Comparison of ENCODE assay signal across 24 cellular contexts in the genomic region with DNA sequence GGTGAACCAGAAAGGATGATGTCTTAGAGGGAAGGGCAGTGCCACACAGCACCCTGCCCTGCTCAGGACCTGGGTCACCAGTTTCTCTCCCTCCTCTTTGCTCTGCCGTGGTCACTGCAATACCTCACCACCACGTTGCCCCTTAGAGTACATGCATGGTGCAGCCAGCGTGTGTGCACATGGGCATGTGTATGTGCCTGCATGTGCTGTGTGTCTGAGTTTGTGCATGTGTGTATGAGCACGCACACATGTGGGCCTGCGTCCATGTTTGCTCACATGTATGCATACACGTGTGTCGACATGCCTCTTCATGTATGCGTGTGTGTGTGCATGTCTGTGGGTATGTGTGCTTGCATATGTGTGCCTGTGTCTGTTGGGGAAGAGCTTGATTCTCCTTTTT. TPM values are rescaled to one million over a fixed set of nuclear protein-coding genes. Genes with fewer than 3 reads are reported as not detected.
DNase-seq lines count a peak whose midpoint lies in the region; ATAC-seq, FAIRE-seq and TF ChIP-seq lines count a peak whose summit lies in the region.
"Had no signal": no experiment of that assay in that cellular context is flagged by ENCODE, and none has a peak within 500 bp of the region (broad histone marks: within the 10 kb centered on the region; RNA-seq: fewer than 3 reads in every experiment).

No MANE protein-coding gene starts in this region.

- no peak overlapping the region for H3K4me3 ChIP-seq in Loucy (ENCODE audit: low read length, poor library complexity, severe bottlenecking)
- H3K4me3 ChIP-seq: gastroesophageal sphincter, stomach, tibial artery had no signal

- no peak for DNase-seq in activated naive CD4-positive, alpha-beta T cell treated with anti-CD3 and anti-CD28 coated beads, Interleukin-2, amount 10 ng/mL, durations not matched to agents 7 days and 5 days
- no peak for DNase-seq in activated naive CD4-positive, alpha-beta T cell treated with anti-CD3 and anti-CD28 coated beads, Interleukin-2, amount 50 U/mL, for 16 hours
- DNase-seq in central memory CD8-positive, alpha-beta T cell (ENCODE audit: low spot score in 2 of 2): no peak
- DNase-seq in urothelium cell line (ENCODE audit: low spot score): no peak
- DNase-seq in HFFc6: no peak
- DNase-seq: ACHN; activated T-cell treated with anti-CD3 and anti-CD28 coated beads, Interleukin-2, amount 50 U/mL, for 48 hours; Calu3; dermis blood vessel endothelial cell; H9; hippocampal formation; NCI-H1436; SIG-M5; stomach; SW 1271; tibial artery had no signal

- no peak for ATAC-seq in central memory CD8-positive, alpha-beta T cell (replicated peaks; ENCODE audit: extremely low read depth, poor library complexity, severe bottlenecking)
- no peak for ATAC-seq in HG02973 (IDR thresholded peaks at IDR 0.05; ENCODE audit: unreplicated experiment)
- ATAC-seq: activated CD4-positive, CD25-positive, alpha-beta regulatory T cell treated with anti-CD3 and anti-CD28 coated beads, Interleukin-2, amount 50 U/mL, for 24 hours; gastroesophageal sphincter had no signal

- CTCF ChIA-PET in activated naive CD4-positive, alpha-beta T cell treated with anti-CD3 and anti-CD28 coated beads, Interleukin-2, amount 10 ng/mL, durations not matched to agents 7 days and 5 days (lab: Charles Lee): interaction anchor here (0.7 to 2.5 kb wide), 4 partner anchors 8 to 12 kb away, joined by 3 to 18 read pairs (median 4); no protein-coding TSS in a partner anchor

- peaks cover 50% of the 10 kb centered on the region for H3K79me2 ChIP-seq in Loucy (ENCODE audit: insufficient read depth, low read length)

- H3K9me3 Mint-ChIP-seq in activated naive CD4-positive, alpha-beta T cell treated with anti-CD3 and anti-CD28 coated beads, Interleukin-2, amount 10 ng/mL, durations not matched to agents 7 days and 5 days: no peaks in the 10 kb centered on the region
- H3K9me3 Mint-ChIP-seq in central memory CD8-positive, alpha-beta T cell: no peaks in the 10 kb centered on the region
- no peaks in the 10 kb centered on the region; the same call in 1 of the 2 replicates for H3K9me3 Mint-ChIP-seq in HFFc6
- H3K9me3 Mint-ChIP-seq: H9, memory B cell had no signal

- no peaks in the 10 kb centered on the region for H3K9me2 ChIP-seq in Loucy (replicated peaks; ENCODE audit: low read depth, low read length)

- no peaks in the 10 kb centered on the region for H4K20me1 ChIP-seq in Loucy (ENCODE audit: insufficient read depth, low read length, poor library complexity, severe bottlenecking)

- H3K27me3 Mint-ChIP-seq in activated naive CD4-positive, alpha-beta T cell treated with anti-CD3 and anti-CD28 coated beads, Interleukin-2, amount 10 ng/mL, durations not matched to agents 7 days and 5 days: no peaks in the 10 kb centered on the region
- no peaks in the 10 kb centered on the region for H3K27me3 Mint-ChIP-seq in central memory CD8-positive, alpha-beta T cell
- H3K27me3 Mint-ChIP-seq in HFFc6 (ENCODE audit: insufficient read depth): peaks cover 7% of the 10 kb centered on the region
- H3K27me3 Mint-ChIP-seq: memory B cell had no signal

- H3K9me3 ChIP-seq in Loucy (ENCODE audit: insufficient read depth, low read depth, low read length): no peaks in the 10 kb centered on the region
- H3K9me3 ChIP-seq: gastroesophageal sphincter, stomach, tibial artery had no signal

- H3K4me1 Mint-ChIP-seq in activated naive CD4-positive, alpha-beta T cell treated with anti-CD3 and anti-CD28 coated beads, Interleukin-2, amount 10 ng/mL, durations not matched to agents 7 days and 5 days: peaks cover 73% of the 10 kb centered on the region
- peaks cover 66% of the 10 kb centered on the region for H3K4me1 Mint-ChIP-seq in central memory CD8-positive, alpha-beta T cell
- H3K4me1 Mint-ChIP-seq in HFFc6 (ENCODE audit: low read depth): no peaks in the 10 kb centered on the region

- H3K4me3 Mint-ChIP-seq in activated naive CD4-positive, alpha-beta T cell treated with anti-CD3 and anti-CD28 coated beads, Interleukin-2, amount 10 ng/mL, durations not matched to agents 7 days and 5 days: no peak overlapping the region
- H3K4me3 Mint-ChIP-seq in central memory CD8-positive, alpha-beta T cell: peak overlapping the region; percentile 16
- H3K4me3 Mint-ChIP-seq in HFFc6: no peak overlapping the region
- H3K4me3 Mint-ChIP-seq: H9, memory B cell had no signal

- peaks cover 90% of the 10 kb centered on the region for H3K4me1 ChIP-seq in Loucy (ENCODE audit: insufficient read depth, low read length, poor library complexity, severe bottlenecking)
- H3K4me1 ChIP-seq: gastroesophageal sphincter, tibial artery had no signal

- peak overlapping the region; percentile 74 for H3K9ac ChIP-seq in Loucy (ENCODE audit: low read depth, low read length, poor library complexity, severe bottlenecking)
- H3K9ac ChIP-seq: KMS-11 had no signal

- no peak overlapping the region for H2AFZ ChIP-seq in Loucy (ENCODE audit: low read length)

- no peaks in the 10 kb centered on the region for H3K36me3 Mint-ChIP-seq in activated naive CD4-positive, alpha-beta T cell treated with anti-CD3 and anti-CD28 coated beads, Interleukin-2, amount 10 ng/mL, durations not matched to agents 7 days and 5 days
- H3K36me3 Mint-ChIP-seq in central memory CD8-positive, alpha-beta T cell (ENCODE audit: insufficient read depth): no peaks in the 10 kb centered on the region
- no peaks in the 10 kb centered on the region for H3K36me3 Mint-ChIP-seq in HFFc6 (ENCODE audit: low read depth)
- H3K36me3 Mint-ChIP-seq: memory B cell had no signal

- peak; percentile 40 for FAIRE-seq in urothelium cell line (lab: Jason Lieb, UNC)
- FAIRE-seq: RCC 7860, TTC549 had no signal

- H3K27me3 ChIP-seq in Loucy (ENCODE audit: insufficient read depth, low read length, poor library complexity, severe bottlenecking): no peaks in the 10 kb centered on the region
- H3K27me3 ChIP-seq: stomach had no signal

- peak overlapping the region; percentile 75 for H3K27ac Mint-ChIP-seq in activated naive CD4-positive, alpha-beta T cell treated with anti-CD3 and anti-CD28 coated beads, Interleukin-2, amount 10 ng/mL, durations not matched to agents 7 days and 5 days
- H3K27ac Mint-ChIP-seq in central memory CD8-positive, alpha-beta T cell (ENCODE audit: low read depth): peak overlapping the region; percentile 88
- no peak overlapping the region for H3K27ac Mint-ChIP-seq in HFFc6
- H3K27ac Mint-ChIP-seq: memory B cell had no signal

- TF ChIP-seq CTCF in Loucy (conservative IDR thresholded peaks at IDR 0.05; ENCODE audit: low read length): no peak
- no peak for TF ChIP-seq CTCF in HFFc6 (IDR thresholded peaks at IDR 0.05)

- peaks cover 4% of the 10 kb centered on the region; the same call in 1 of the 2 replicates for H3F3A ChIP-seq in Loucy (ENCODE audit: low read depth)

- H3K36me3 ChIP-seq in Loucy (ENCODE audit: insufficient read depth, low read length): no peaks in the 10 kb centered on the region
- H3K36me3 ChIP-seq: gastroesophageal sphincter, stomach, tibial artery had no signal

- no peak overlapping the region for H3K4me2 ChIP-seq in Loucy (ENCODE audit: low read depth, low read length, poor library complexity, severe bottlenecking)
- H3K4me2 ChIP-seq: KMS-11 had no signal

RNA-seq across cellular contexts. Expression of a gene that starts 41.5 kb away (rescaled TPM):
- not detected for total RNA-seq in HFFc6 (2021; fragmentation: NEBNext Ultra II Directional; extraction: Animal tissue kit (Norgen Biotek cat#: 25700))
